Comparison of ENCODE assay signal across 8 cellular contexts in genomic region chr18:75204262-75204977, GRCh38. TPM values are rescaled to one million over a fixed set of nuclear protein-coding genes. Genes with fewer than 3 reads are reported as not detected.
A peak's percentile ranks its signal among the peaks of the same experiment; 100 is the strongest.
DNase-seq lines count a peak whose midpoint lies in the region; ATAC-seq and TF ChIP-seq lines count a peak whose summit lies in the region.

No MANE protein-coding gene starts in this region.

- DNase-seq in AG10803 (ENCODE audit: low read depth) = no peak
- DNase-seq in fibroblast of the aortic adventitia (ENCODE audit: low read depth) = peak; percentile 35
- DNase-seq in naive thymus-derived CD8-positive, alpha-beta T cell = peak in 1 of 10 donors; percentile 61
- DNase-seq in putamen (ENCODE audit: low spot score) = no peak
- DNase-seq in NCI-H1417 treated with DMSO at 0.1 percent for 48 hours (lab: John Stamatoyannopoulos, UW) = no peak

- peaks cover 27 to 42% (median 39%) of the 10 kb centered on the region in 4 donors for H3K4me1 Mint-ChIP-seq in naive thymus-derived CD8-positive, alpha-beta T cell

- peak overlapping the region in 8 of 10 donors; percentile 14 to 86 (median 74) for H3K4me3 Mint-ChIP-seq in naive thymus-derived CD8-positive, alpha-beta T cell

- ATAC-seq in SK-N-SH treated with all-trans-retinoic acid at 6 μM for 48 hours = no peak; the same call in 2 of the 3 replicates
- no peak for ATAC-seq in naive thymus-derived CD8-positive, alpha-beta T cell
- no peak for ATAC-seq in GM21717 (IDR thresholded peaks at IDR 0.05; ENCODE audit: unreplicated experiment)
- ATAC-seq in GM19463 (IDR thresholded peaks at IDR 0.05; ENCODE audit: unreplicated experiment) = no peak

- peaks cover 0 to 27% (median 4%) of the 10 kb centered on the region in 3 donors for H3K36me3 Mint-ChIP-seq in naive thymus-derived CD8-positive, alpha-beta T cell

- no peak for TF ChIP-seq CTCF in AG10803 (conservative IDR thresholded peaks at IDR 0.05; ENCODE audit: low read length)
- no peak for TF ChIP-seq CTCF in fibroblast of the aortic adventitia (IDR thresholded peaks at IDR 0.05; ENCODE audit: insufficient read depth, low read length)

- H3K9me3 Mint-ChIP-seq in naive thymus-derived CD8-positive, alpha-beta T cell = no peaks in the 10 kb centered on the region

- H3K4me3 ChIP-seq in AG10803 (ENCODE audit: low read length) (peak overlapping the region; percentile 40), fibroblast of the aortic adventitia (ENCODE audit: low read depth, low read length) (peak overlapping the region; percentile 52)

- H3K27me3 Mint-ChIP-seq in naive thymus-derived CD8-positive, alpha-beta T cell = no peaks in the 10 kb centered on the region

- POLR2A ChIA-PET in naive thymus-derived CD8-positive, alpha-beta T cell (lab: Charles Lee) = interaction anchor here (0.7 kb wide), 1 partner anchor 42 kb away, joined by 3 read pairs; no protein-coding TSS in a partner anchor

- H3K27ac Mint-ChIP-seq in naive thymus-derived CD8-positive, alpha-beta T cell = peak overlapping the region in 2 of 10 donors; percentile 40 to 78

TF ChIP-seq in SK-N-SH treated with all-trans-retinoic acid at 6 μM for 48 hours, 23 proteins besides CTCF, POLR2A, EP300 and RAD21:
- TF ChIP-seq ZNF70 (CRISPR knock-in tag; IDR thresholded peaks at IDR 0.05) (peak; percentile 65), CSDC2 (CRISPR knock-in tag; IDR thresholded peaks at IDR 0.05) (no peak)

RNA-seq across cellular contexts. Expression of gene PTGR3, which starts 4.5 kb away (rescaled TPM):
- 14.2 and 43.3 TPM in 2 replicates for total RNA-seq in fibroblast of the aortic adventitia (ENCODE audit: low replicate concordance)
- 10 to 100 TPM; 34.7 to 35.1 TPM for total RNA-seq in naive thymus-derived CD8-positive, alpha-beta T cell
- 10 to 100 TPM; 14.7 to 28.5 (median 19.6) TPM for polyA plus RNA-seq in naive thymus-derived CD8-positive, alpha-beta T cell

RNA-seq across cellular contexts. Expression of gene TSHZ1, which starts 6.2 kb away (rescaled TPM):
- 5.2 and 7.9 TPM in 2 replicates for total RNA-seq in fibroblast of the aortic adventitia (ENCODE audit: low replicate concordance)
- total RNA-seq in naive thymus-derived CD8-positive, alpha-beta T cell = 10 to 100 TPM; 32.8 to 33.6 TPM
- 1 to 10 TPM; 2.8 to 7.1 (median 3.7) TPM for polyA plus RNA-seq in naive thymus-derived CD8-positive, alpha-beta T cell
